1 cellular context compared by ENCODE assay signal in the genomic region with DNA sequence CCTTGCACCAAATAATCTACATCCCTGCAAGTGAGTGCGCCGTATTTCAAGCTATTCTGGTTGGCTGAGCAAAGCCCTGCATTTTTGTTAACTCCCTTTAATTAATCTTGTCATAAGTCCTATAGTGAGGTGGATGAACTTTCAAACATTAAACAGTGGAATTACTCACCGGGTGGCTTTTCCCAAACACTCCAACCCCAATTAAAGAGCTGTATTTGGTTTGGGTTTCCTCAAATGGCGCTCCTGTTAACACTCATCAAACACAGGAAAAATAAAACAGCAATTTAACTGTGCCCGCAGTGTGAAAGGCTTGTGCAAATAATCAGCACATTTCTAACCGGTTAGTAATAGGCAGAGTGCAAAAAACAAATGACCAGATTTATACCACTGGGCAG.
TF ChIP-seq lines count a peak whose summit lies in the region.

No MANE protein-coding gene starts in this region.

TF ChIP-seq in GM12878, 131 proteins besides CTCF, POLR2A, EP300 and RAD21 (continued from another document):
- TF ChIP-seq, protein P1, sequence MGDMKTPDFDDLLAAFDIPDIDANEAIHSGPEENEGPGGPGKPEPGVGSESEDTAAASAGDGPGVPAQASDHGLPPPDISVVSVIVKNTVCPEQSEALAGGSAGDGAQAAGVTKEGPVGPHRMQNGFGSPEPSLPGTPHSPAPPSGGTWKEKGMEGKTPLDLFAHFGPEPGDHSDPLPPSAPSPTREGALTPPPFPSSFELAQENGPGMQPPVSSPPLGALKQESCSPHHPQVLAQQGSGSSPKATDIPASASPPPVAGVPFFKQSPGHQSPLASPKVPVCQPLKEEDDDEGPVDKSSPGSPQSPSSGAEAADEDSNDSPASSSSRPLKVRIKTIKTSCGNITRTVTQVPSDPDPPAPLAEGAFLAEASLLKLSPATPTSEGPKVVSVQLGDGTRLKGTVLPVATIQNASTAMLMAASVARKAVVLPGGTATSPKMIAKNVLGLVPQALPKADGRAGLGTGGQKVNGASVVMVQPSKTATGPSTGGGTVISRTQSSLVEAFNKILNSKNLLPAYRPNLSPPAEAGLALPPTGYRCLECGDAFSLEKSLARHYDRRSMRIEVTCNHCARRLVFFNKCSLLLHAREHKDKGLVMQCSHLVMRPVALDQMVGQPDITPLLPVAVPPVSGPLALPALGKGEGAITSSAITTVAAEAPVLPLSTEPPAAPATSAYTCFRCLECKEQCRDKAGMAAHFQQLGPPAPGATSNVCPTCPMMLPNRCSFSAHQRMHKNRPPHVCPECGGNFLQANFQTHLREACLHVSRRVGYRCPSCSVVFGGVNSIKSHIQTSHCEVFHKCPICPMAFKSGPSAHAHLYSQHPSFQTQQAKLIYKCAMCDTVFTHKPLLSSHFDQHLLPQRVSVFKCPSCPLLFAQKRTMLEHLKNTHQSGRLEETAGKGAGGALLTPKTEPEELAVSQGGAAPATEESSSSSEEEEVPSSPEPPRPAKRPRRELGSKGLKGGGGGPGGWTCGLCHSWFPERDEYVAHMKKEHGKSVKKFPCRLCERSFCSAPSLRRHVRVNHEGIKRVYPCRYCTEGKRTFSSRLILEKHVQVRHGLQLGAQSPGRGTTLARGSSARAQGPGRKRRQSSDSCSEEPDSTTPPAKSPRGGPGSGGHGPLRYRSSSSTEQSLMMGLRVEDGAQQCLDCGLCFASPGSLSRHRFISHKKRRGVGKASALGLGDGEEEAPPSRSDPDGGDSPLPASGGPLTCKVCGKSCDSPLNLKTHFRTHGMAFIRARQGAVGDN (IDR thresholded peaks at IDR 0.05), result no peak
- TF ChIP-seq CREB1 (IDR thresholded peaks at IDR 0.05; ENCODE audit: low read depth) (no peak), GABPA (IDR thresholded peaks at IDR 0.05; ENCODE audit: low read depth) (no peak), MTA2 (IDR thresholded peaks at IDR 0.05; ENCODE audit: low read depth) (no peak), MLLT1 (IDR thresholded peaks at IDR 0.05) (no peak), PAX8 (IDR thresholded peaks at IDR 0.05) (no peak)
